ENCODE assay signal across 20 cellular contexts in the genomic region with DNA sequence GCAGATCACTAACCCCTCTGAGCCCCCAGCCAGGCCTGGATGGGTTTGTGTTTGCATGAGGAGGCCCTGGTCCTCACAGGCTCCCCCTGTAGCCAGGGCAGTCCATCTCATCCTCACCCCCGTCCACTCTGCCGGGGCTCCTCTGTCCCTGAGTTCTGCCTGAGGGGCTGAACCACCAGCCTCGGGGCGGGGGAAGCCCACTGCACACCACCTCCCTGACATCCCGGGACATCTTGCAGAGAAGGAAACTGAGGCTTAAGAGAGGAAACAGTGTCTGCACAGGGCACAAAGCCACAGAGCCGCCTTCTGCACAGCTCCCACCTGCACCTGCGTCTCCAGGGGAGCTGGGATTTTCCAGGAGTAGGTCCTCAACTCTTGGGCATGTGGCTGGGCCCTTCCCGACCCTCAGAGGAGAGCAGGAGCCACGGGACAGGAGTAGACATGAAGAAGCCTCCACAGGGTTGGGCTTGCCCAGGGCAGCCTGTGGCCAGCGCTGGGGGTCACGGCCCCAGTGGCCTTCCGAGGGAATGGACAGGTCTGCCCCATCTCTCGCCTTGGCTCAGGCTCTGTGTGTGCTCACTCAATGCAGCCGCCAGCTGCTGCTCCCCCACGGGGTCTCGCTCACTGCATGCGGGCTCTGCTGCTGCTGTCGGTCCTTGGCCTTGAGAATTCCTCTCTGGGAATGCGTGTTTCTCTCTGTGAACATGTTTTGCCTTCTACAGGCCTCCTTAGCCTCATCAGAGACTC. TPM values are rescaled to one million over a fixed set of nuclear protein-coding genes. Genes with fewer than 3 reads are reported as not detected.
DNase-seq lines count a peak whose midpoint lies in the region; FAIRE-seq and TF ChIP-seq lines count a peak whose summit lies in the region.
"Had no signal": no experiment of that assay in that cellular context is flagged by ENCODE, and none has a peak within 500 bp of the region (broad histone marks: within the 10 kb centered on the region; RNA-seq: fewer than 3 reads in every experiment).

No MANE protein-coding gene starts in this region.

- H2AK5ac ChIP-seq in H9 (ENCODE audit: insufficient read length, low read length), result no peak overlapping the region

- no peak overlapping the region for H2BK120ac ChIP-seq in H9 (ENCODE audit: low read depth, low read length, poor library complexity, severe bottlenecking)

- H3K36me3 Mint-ChIP-seq in H9 (ENCODE audit: insufficient read depth in 1 of 3, low read depth in 3 of 3), result no peaks in the 10 kb centered on the region
- no peaks in the 10 kb centered on the region for H3K36me3 Mint-ChIP-seq in activated T-helper 1 cell treated with anti-CD3 and anti-CD28 coated beads, Interleukin-12 subunit alpha, Interleukin-12 subunit beta, Interleukin-2, Interleukin-4 antibody, amounts not matched to agents 30 ng/mL and 10 ng/mL and 1 ng/mL, durations not matched to agents 14 hours and 24 hours and 36 hours (ENCODE audit: low read depth)
- H3K36me3 Mint-ChIP-seq: CD4-positive, alpha-beta memory T cell had no signal

- H3K27me3 ChIP-seq in BLaER1 (no peaks in the 10 kb centered on the region), H9 (ENCODE audit: insufficient read depth, low read length) (no peaks in the 10 kb centered on the region)

- DNase-seq in H9 (no peak), left kidney (ENCODE audit: low read depth, low spot score) (peak; percentile 58), retina (peak; percentile 61), NCI-H226 (no peak), H54 (ENCODE audit: insufficient read length, low spot score) (no peak)
- DNase-seq in activated T-helper 1 cell treated with anti-CD3 and anti-CD28 coated beads, Interleukin-12 subunit alpha, Interleukin-12 subunit beta, Interleukin-2, Interleukin-4 antibody, amounts not matched to agents 30 ng/mL and 10 ng/mL and 1 ng/mL, durations not matched to agents 14 hours and 24 hours and 36 hours (ENCODE audit: low spot score), result no peak
- DNase-seq: ACHN; CD4-positive, alpha-beta memory T cell; COR-L47; DMS153; DMS79 treated with DMSO at 0.1 percent for 48 hours; EL; GOT3; KBM-7 had no signal

- H3K14ac ChIP-seq in H9 (ENCODE audit: insufficient read depth, low read length), result no peak overlapping the region

- no peak overlapping the region for H2BK12ac ChIP-seq in H9 (ENCODE audit: insufficient read length, low read depth, low read length)

- no peaks in the 10 kb centered on the region for H3K79me2 ChIP-seq in H9 (ENCODE audit: insufficient read depth, low read length)

- no peaks in the 10 kb centered on the region for H3K9me3 ChIP-seq in BLaER1
- no peaks in the 10 kb centered on the region for H3K9me3 ChIP-seq in H9 (ENCODE audit: control insufficient read depth, low read depth, low read length)

- H3K79me1 ChIP-seq in H9 (ENCODE audit: insufficient read depth, low read depth, low read length, poor library complexity, severe bottlenecking), result no peaks in the 10 kb centered on the region

- no peak overlapping the region for H4K8ac ChIP-seq in H9 (replicated peaks; ENCODE audit: insufficient read length, low read depth, low read length)

- H2BK5ac ChIP-seq in H9 (ENCODE audit: insufficient read length, low read length), result no peak overlapping the region

- TF ChIP-seq CTCF in H9 (conservative IDR thresholded peaks at IDR 0.05), result no peak

- peaks cover 2% of the 10 kb centered on the region for H3K27me3 Mint-ChIP-seq in H9 (ENCODE audit: low read depth)
- peaks cover 2% of the 10 kb centered on the region for H3K27me3 Mint-ChIP-seq in activated T-helper 1 cell treated with anti-CD3 and anti-CD28 coated beads, Interleukin-12 subunit alpha, Interleukin-12 subunit beta, Interleukin-2, Interleukin-4 antibody, amounts not matched to agents 30 ng/mL and 10 ng/mL and 1 ng/mL, durations not matched to agents 14 hours and 24 hours and 36 hours (ENCODE audit: insufficient read depth)
- H3K27me3 Mint-ChIP-seq: CD4-positive, alpha-beta memory T cell had no signal

- H3K4me1 Mint-ChIP-seq in H9, result 0 out of 4 replicates have a peak, but pooled peaks cover 0 to 5% of the 10 kb centered on the region in 2 experiments
- H3K4me1 Mint-ChIP-seq in activated T-helper 1 cell treated with anti-CD3 and anti-CD28 coated beads, Interleukin-12 subunit alpha, Interleukin-12 subunit beta, Interleukin-2, Interleukin-4 antibody, amounts not matched to agents 30 ng/mL and 10 ng/mL and 1 ng/mL, durations not matched to agents 14 hours and 24 hours and 36 hours (ENCODE audit: low read depth), result no peaks in the 10 kb centered on the region
- H3K4me1 Mint-ChIP-seq: CD4-positive, alpha-beta memory T cell had no signal

- H3K23ac ChIP-seq in H9 (ENCODE audit: insufficient read length, low read depth, low read length), result no peak overlapping the region

- no peaks in the 10 kb centered on the region for H3K9me3 Mint-ChIP-seq in H9
- H3K9me3 Mint-ChIP-seq in activated T-helper 1 cell treated with anti-CD3 and anti-CD28 coated beads, Interleukin-12 subunit alpha, Interleukin-12 subunit beta, Interleukin-2, Interleukin-4 antibody, amounts not matched to agents 30 ng/mL and 10 ng/mL and 1 ng/mL, durations not matched to agents 14 hours and 24 hours and 36 hours, result no peaks in the 10 kb centered on the region
- H3K9me3 Mint-ChIP-seq: CD4-positive, alpha-beta memory T cell had no signal

- H3K4me1 ChIP-seq in BLaER1 (peaks cover 67% of the 10 kb centered on the region), H9 (ENCODE audit: insufficient read depth, low read length) (no peaks in the 10 kb centered on the region)

- H2BK15ac ChIP-seq in H9 (ENCODE audit: low read depth, low read length), result no peak overlapping the region

- no peaks in the 10 kb centered on the region for H3K23me2 ChIP-seq in H9 (ENCODE audit: insufficient read length, low read depth, low read length, poor library complexity, severe bottlenecking)

- no peak overlapping the region for H2BK20ac ChIP-seq in H9 (ENCODE audit: low read depth, low read length, poor library complexity, severe bottlenecking)

- H3K9ac ChIP-seq in BLaER1 (peak overlapping the region; percentile 34; the same call in 1 of the 2 replicates), H9 (ENCODE audit: extremely low read depth, insufficient read length, low read length) (no peak overlapping the region)

- H2AFZ ChIP-seq in H9 (ENCODE audit: low read length), result no peak overlapping the region

- H4K20me1 ChIP-seq in BLaER1 (no peaks in the 10 kb centered on the region), H9 (ENCODE audit: control insufficient read depth, insufficient read depth, insufficient read length) (no peaks in the 10 kb centered on the region)

- H3K4me2 ChIP-seq in BLaER1, result peak overlapping the region; percentile 69
- no peak overlapping the region for H3K4me2 ChIP-seq in H9 (ENCODE audit: insufficient read depth, insufficient read length, low read length)

- no peak overlapping the region for H3K56ac ChIP-seq in H9 (ENCODE audit: insufficient read length, low read depth, low read length)

- H3K4me3 ChIP-seq in BLaER1, result no peak overlapping the region

- H3K18ac ChIP-seq in H9 (ENCODE audit: insufficient read length, low read depth, low read length), result no peak overlapping the region

- no peak overlapping the region for H3K4ac ChIP-seq in H9 (ENCODE audit: low read depth, low read length)

- no peak overlapping the region for H3K4me3 Mint-ChIP-seq in H9
- no peak overlapping the region for H3K4me3 Mint-ChIP-seq in activated T-helper 1 cell treated with anti-CD3 and anti-CD28 coated beads, Interleukin-12 subunit alpha, Interleukin-12 subunit beta, Interleukin-2, Interleukin-4 antibody, amounts not matched to agents 30 ng/mL and 10 ng/mL and 1 ng/mL, durations not matched to agents 14 hours and 24 hours and 36 hours
- H3K4me3 Mint-ChIP-seq: CD4-positive, alpha-beta memory T cell had no signal

- no peak overlapping the region for H4K91ac ChIP-seq in H9 (ENCODE audit: insufficient read length, low read depth, low read length)

- no CpG with 5 or more reads among the region's 19 CpGs for WGBS in H9 (ENCODE audit: extremely low coverage, insufficient read length, low lambda C conversion rate)

- H3K27ac ChIP-seq in BLaER1, result peak overlapping the region; percentile 69
- no peak overlapping the region for H3K27ac ChIP-seq in H9 (ENCODE audit: insufficient read length, low read depth, low read length)
- H3K27ac ChIP-seq: C4-2B had no signal

- no peaks in the 10 kb centered on the region for H3K36me3 ChIP-seq in BLaER1

- no peak for TF ChIP-seq POLR2A in H54 (IDR thresholded peaks at IDR 0.05; ENCODE audit: low read depth, low read length)

- H3T11ph ChIP-seq in H9 (ENCODE audit: low read length), result no peak overlapping the region

- H3K27ac Mint-ChIP-seq in H9, result peak overlapping the region in 2 of 3 experiments; percentile 25 to 77; a peak in 2 of 7 replicates
- no peak overlapping the region for H3K27ac Mint-ChIP-seq in activated T-helper 1 cell treated with anti-CD3 and anti-CD28 coated beads, Interleukin-12 subunit alpha, Interleukin-12 subunit beta, Interleukin-2, Interleukin-4 antibody, amounts not matched to agents 30 ng/mL and 10 ng/mL and 1 ng/mL, durations not matched to agents 14 hours and 24 hours and 36 hours
- H3K27ac Mint-ChIP-seq: CD4-positive, alpha-beta memory T cell had no signal

- no peak for FAIRE-seq in H54 (lab: Jason Lieb, UNC)
- FAIRE-seq: D721Med, G401.6, GM12891 had no signal

- H4K5ac ChIP-seq in H9 (ENCODE audit: insufficient read length, low read depth, low read length), result no peak overlapping the region

- intact Hi-C loops in activated T-helper 1 cell treated with anti-CD3 and anti-CD28 coated beads, Interleukin-12 subunit alpha, Interleukin-12 subunit beta, Interleukin-2, Interleukin-4 antibody, amounts not matched to agents 30 ng/mL and 10 ng/mL and 1 ng/mL, durations not matched to agents 14 hours and 24 hours and 36 hours (cut with micrococcal nuclease), result no loop called here

RNA-seq across cellular contexts. Expression of a gene that starts 45.4 kb away (rescaled TPM):
- not detected in 2 replicates for total RNA-seq in H9 (2021)
- total RNA-seq in activated T-helper 1 cell treated with anti-CD3 and anti-CD28 coated beads, Interleukin-12 subunit alpha, Interleukin-12 subunit beta, Interleukin-2, Interleukin-4 antibody, amounts not matched to agents 30 ng/mL and 10 ng/mL and 1 ng/mL, durations not matched to agents 14 hours and 24 hours and 36 hours, result 0.26 TPM in 1 of 2 replicates, not detected in the other
- total RNA-seq: A172; CD4-positive, alpha-beta memory T cell had no signal

Comparison
In these comparisons a context has a peak if more than half of its experiments do, and no peak if none do; other contexts are left out.
1. DNase-seq: peak in left kidney (single experiment) and retina (single experiment); none in H9 (single experiment), NCI-H226 (single experiment), H54 (single experiment) and activated T-helper 1 cell treated with anti-CD3 and anti-CD28 coated beads, Interleukin-12 subunit alpha, Interleukin-12 subunit beta, Interleukin-2, Interleukin-4 antibody, amounts not matched to agents 30 ng/mL and 10 ng/mL and 1 ng/mL, durations not matched to agents 14 hours and 24 hours and 36 hours (single experiment).